Comparison of ENCODE assay signal across 11 cellular contexts in genomic region chr5:145855842-145856267, GRCh38. TPM values are rescaled to one million over a fixed set of nuclear protein-coding genes. Genes with fewer than 3 reads are reported as not detected.
A peak's percentile ranks its signal among the peaks of the same experiment; 100 is the strongest.
DNase-seq lines count a peak whose midpoint lies in the region; ATAC-seq and TF ChIP-seq lines count a peak whose summit lies in the region.
"Had no signal": no experiment of that assay in that cellular context is flagged by ENCODE, and none has a peak within 500 bp of the region (broad histone marks: within the 10 kb centered on the region; RNA-seq: fewer than 3 reads in every experiment).

No MANE protein-coding gene starts in this region.

- H3K36me3 ChIP-seq in BLaER1 (no peaks in the 10 kb centered on the region), PC-3 (ENCODE audit: low read depth, low read length) (no peaks in the 10 kb centered on the region), tibial nerve (no peaks in the 10 kb centered on the region)
- H3K36me3 ChIP-seq: SJSA1 had no signal

- H3K79me2 ChIP-seq in PC-3 (ENCODE audit: low read length) = no peaks in the 10 kb centered on the region

- H3K9me2 ChIP-seq in PC-3 (replicated peaks; ENCODE audit: low read length) = no peaks in the 10 kb centered on the region

- TF ChIP-seq CTCF in PC-3 (conservative IDR thresholded peaks at IDR 0.05; ENCODE audit: low read depth, low read length) (no peak), glutamatergic neuron (IDR thresholded peaks at IDR 0.05; ENCODE audit: partially characterized antibody, unreplicated experiment) (no peak), omental fat pad (IDR thresholded peaks at IDR 0.05) (no peak), tibial nerve (IDR thresholded peaks at IDR 0.05) (no peak)

- H3K9me3 ChIP-seq in BLaER1 = no peaks in the 10 kb centered on the region
- H3K9me3 ChIP-seq in PC-3 (ENCODE audit: low read length) = no peaks in the 10 kb centered on the region
- no peaks in the 10 kb centered on the region for H3K9me3 ChIP-seq in tibial nerve
- H3K9me3 ChIP-seq: SJSA1 had no signal

- CTCF ChIA-PET in PC-3 (lab: Charles Lee) = no interaction called here

- H3K36me3 Mint-ChIP-seq in glutamatergic neuron (ENCODE audit: unreplicated experiment) = no peaks in the 10 kb centered on the region
- H3K36me3 Mint-ChIP-seq: CD8-positive, alpha-beta T cell; naive B cell had no signal

- H3K9ac ChIP-seq in BLaER1 = no peak overlapping the region
- H3K9ac ChIP-seq in PC-3 (ENCODE audit: low read length) = no peak overlapping the region

- H3F3A ChIP-seq in PC-3 (ENCODE audit: low read length, unreplicated experiment) = no peaks in the 10 kb centered on the region

- 40 to 51% methylated on average over 4 of the region's 4 CpGs for WGBS in tibial nerve, 2 donors

- no peak for ATAC-seq in PC-3
- peak; percentile 10 for ATAC-seq in omental fat pad (ENCODE audit: low FRiP score)
- no peak for ATAC-seq in stimulated activated naive CD8-positive, alpha-beta T cell treated with anti-CD3 and anti-CD28 coated beads, Interleukin-15, amount 100 ng/mL, for 72 hours
- ATAC-seq: CD8-positive, alpha-beta T cell had no signal

- H2AFZ ChIP-seq in PC-3 (ENCODE audit: low read length) = no peak overlapping the region

- no peaks in the 10 kb centered on the region for H3K4me1 Mint-ChIP-seq in glutamatergic neuron (ENCODE audit: low read depth, unreplicated experiment)
- peaks cover 11% of the 10 kb centered on the region for H3K4me1 Mint-ChIP-seq in stimulated activated naive CD8-positive, alpha-beta T cell treated with anti-CD3 and anti-CD28 coated beads, Interleukin-15, amount 100 ng/mL, for 72 hours

- H3K27me3 ChIP-seq in BLaER1 (no peaks in the 10 kb centered on the region), PC-3 (ENCODE audit: low read length) (no peaks in the 10 kb centered on the region), tibial nerve (no peaks in the 10 kb centered on the region)
- H3K27me3 ChIP-seq: SJSA1 had no signal

- no peaks in the 10 kb centered on the region for H3K27me3 Mint-ChIP-seq in glutamatergic neuron (ENCODE audit: unreplicated experiment)
- peaks cover 13% of the 10 kb centered on the region for H3K27me3 Mint-ChIP-seq in stimulated activated naive CD8-positive, alpha-beta T cell treated with anti-CD3 and anti-CD28 coated beads, Interleukin-15, amount 100 ng/mL, for 72 hours

- TF ChIP-seq EP300 in tibial nerve (IDR thresholded peaks at IDR 0.05) = no peak

- peak overlapping the region; percentile 42; the same call in 1 of the 2 replicates for H3K4me3 ChIP-seq in BLaER1
- H3K4me3 ChIP-seq in PC-3 (ENCODE audit: low read length) = no peak overlapping the region
- peak overlapping the region in 2 of 4 donors; percentile 45 to 47 for H3K4me3 ChIP-seq in tibial nerve
- H3K4me3 ChIP-seq: SJSA1 had no signal

- intact Hi-C loops in PC-3 (cut with micrococcal nuclease) = no loop called here

- peak overlapping the region; percentile 78 for H3K4me3 Mint-ChIP-seq in glutamatergic neuron (ENCODE audit: unreplicated experiment)
- H3K4me3 Mint-ChIP-seq in stimulated activated naive CD8-positive, alpha-beta T cell treated with anti-CD3 and anti-CD28 coated beads, Interleukin-15, amount 100 ng/mL, for 72 hours = peak overlapping the region in 1 of 2 donors; percentile 52
- H3K4me3 Mint-ChIP-seq: CD8-positive, alpha-beta T cell had no signal

- DNase-seq in PC-3 (peak; percentile 24), glutamatergic neuron (no peak), omental fat pad (ENCODE audit: low spot score) (no peak), NCI-H82 treated with DMSO at 0.1 percent for 48 hours (lab: John Stamatoyannopoulos, UW; ENCODE audit: unreplicated experiment) (no peak), tibial nerve (ENCODE audit: low spot score in 2 of 2) (no peak), NCI-H1436 (lab: John Stamatoyannopoulos, UW) (no peak)
- no peak for DNase-seq in stimulated activated naive CD8-positive, alpha-beta T cell treated with anti-CD3 and anti-CD28 coated beads, Interleukin-15, amount 100 ng/mL, for 72 hours
- DNase-seq: CD8-positive, alpha-beta T cell; naive B cell had no signal

- POLR2A ChIA-PET in PC-3 (lab: Charles Lee; ENCODE audit: unreplicated experiment) = no interaction called here

- H3K9me3 Mint-ChIP-seq in glutamatergic neuron (ENCODE audit: unreplicated experiment) = no peaks in the 10 kb centered on the region
- no peaks in the 10 kb centered on the region for H3K9me3 Mint-ChIP-seq in stimulated activated naive CD8-positive, alpha-beta T cell treated with anti-CD3 and anti-CD28 coated beads, Interleukin-15, amount 100 ng/mL, for 72 hours
- H3K9me3 Mint-ChIP-seq: CD8-positive, alpha-beta T cell; naive B cell had no signal

- H3K27ac ChIP-seq in BLaER1 (no peak overlapping the region), PC-3 (ENCODE audit: low read length) (no peak overlapping the region), tibial nerve (peak overlapping the region in 2 of 4 donors; percentile 47 to 52)

- no TSS peak for BruUV-seq in PC-3 (replicated peaks; lab: Mats Ljungman, UMichigan)

- H3K4me1 ChIP-seq in BLaER1 (0 out of 2 replicates have a peak, but pooled peaks cover 7% of the 10 kb centered on the region), PC-3 (ENCODE audit: insufficient read depth, low read length) (peaks cover 24% of the 10 kb centered on the region), tibial nerve (peaks cover 0 to 12% (median 0%) of the 10 kb centered on the region in 4 donors)

- no peaks in the 10 kb centered on the region for H4K20me1 ChIP-seq in BLaER1
- no peaks in the 10 kb centered on the region for H4K20me1 ChIP-seq in PC-3 (ENCODE audit: low read length)

- TF ChIP-seq POLR2A in tibial nerve (IDR thresholded peaks at IDR 0.05) = no peak

- H3K27ac Mint-ChIP-seq in glutamatergic neuron (ENCODE audit: unreplicated experiment) = no peak overlapping the region
- no peak overlapping the region for H3K27ac Mint-ChIP-seq in stimulated activated naive CD8-positive, alpha-beta T cell treated with anti-CD3 and anti-CD28 coated beads, Interleukin-15, amount 100 ng/mL, for 72 hours
- H3K27ac Mint-ChIP-seq: CD8-positive, alpha-beta T cell had no signal

- H3K4me2 ChIP-seq in BLaER1 = peak overlapping the region; percentile 64
- no peak overlapping the region for H3K4me2 ChIP-seq in PC-3 (ENCODE audit: low read length)

RNA-seq across cellular contexts. Expression of gene GRXCR2, which starts 17.0 kb away (rescaled TPM):
- total RNA-seq in PC-3 (2014; rRNA removed) = not detected in 2 replicates
- total RNA-seq in glutamatergic neuron (ENCODE audit: unreplicated experiment) = not detected
- not detected for total RNA-seq in omental fat pad
- total RNA-seq in tibial nerve = not detected
- total RNA-seq: CD8-positive, alpha-beta T cell had no signal

RNA-seq across cellular contexts. Expression of gene PRELID2, which starts 20.7 kb away (rescaled TPM):
- total RNA-seq in PC-3 (2014; rRNA removed) = 23.7 and 33.2 TPM in 2 replicates
- 4.6 TPM for total RNA-seq in glutamatergic neuron (ENCODE audit: unreplicated experiment)
- 10 to 100 TPM in 3 of 4 donors, 1 to 10 TPM in 1; 6.5 to 24.1 (median 12.7) TPM for total RNA-seq in omental fat pad
- 10 to 100 TPM; 10.5 to 31.7 (median 16.4) TPM for total RNA-seq in tibial nerve
